1 cellular context compared by ENCODE assay signal in the genomic region with DNA sequence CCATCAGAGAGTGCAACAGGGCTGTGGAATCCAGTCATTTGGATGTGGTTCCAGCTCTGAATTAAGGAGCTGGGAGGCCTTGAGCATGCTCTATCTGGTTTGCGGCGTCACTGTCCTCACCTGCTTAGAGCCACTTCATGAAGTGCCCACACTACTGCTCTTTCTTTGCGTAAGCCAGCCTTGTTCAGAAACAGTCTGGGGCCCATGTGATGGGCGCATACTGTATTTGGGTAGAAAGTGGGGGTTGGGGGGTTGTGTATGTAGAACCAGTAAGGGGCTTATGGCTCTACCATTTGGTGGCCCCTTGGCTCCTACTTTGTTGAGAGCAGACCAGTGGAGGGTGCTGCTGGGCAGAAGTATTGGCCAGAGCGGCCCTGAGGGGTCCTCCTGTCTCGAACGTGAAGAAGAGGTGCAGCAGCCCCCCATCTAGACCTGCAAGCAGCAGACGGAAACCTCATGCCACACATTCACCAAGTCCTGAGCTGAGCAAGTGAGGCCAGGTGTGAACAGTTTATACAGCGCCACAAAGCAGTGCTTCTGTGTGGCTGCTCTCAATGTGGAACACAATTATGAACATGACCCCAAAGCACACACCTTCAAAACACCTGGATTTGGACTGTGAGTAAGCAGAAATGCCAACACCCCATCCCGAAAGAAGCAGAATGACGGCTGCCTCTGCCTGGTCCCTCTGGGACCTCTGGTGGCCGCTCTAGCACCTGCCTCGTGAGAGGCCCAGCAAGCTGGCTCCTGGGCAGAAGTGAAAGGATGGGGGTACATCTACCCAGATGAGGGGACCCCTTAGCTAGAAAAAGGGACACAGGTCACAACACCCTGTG.
TF ChIP-seq lines count a peak whose summit lies in the region.

No MANE protein-coding gene starts in this region.

TF ChIP-seq in K562, 482 proteins besides CTCF, POLR2A, EP300 and RAD21:
- TF ChIP-seq, protein P1, sequence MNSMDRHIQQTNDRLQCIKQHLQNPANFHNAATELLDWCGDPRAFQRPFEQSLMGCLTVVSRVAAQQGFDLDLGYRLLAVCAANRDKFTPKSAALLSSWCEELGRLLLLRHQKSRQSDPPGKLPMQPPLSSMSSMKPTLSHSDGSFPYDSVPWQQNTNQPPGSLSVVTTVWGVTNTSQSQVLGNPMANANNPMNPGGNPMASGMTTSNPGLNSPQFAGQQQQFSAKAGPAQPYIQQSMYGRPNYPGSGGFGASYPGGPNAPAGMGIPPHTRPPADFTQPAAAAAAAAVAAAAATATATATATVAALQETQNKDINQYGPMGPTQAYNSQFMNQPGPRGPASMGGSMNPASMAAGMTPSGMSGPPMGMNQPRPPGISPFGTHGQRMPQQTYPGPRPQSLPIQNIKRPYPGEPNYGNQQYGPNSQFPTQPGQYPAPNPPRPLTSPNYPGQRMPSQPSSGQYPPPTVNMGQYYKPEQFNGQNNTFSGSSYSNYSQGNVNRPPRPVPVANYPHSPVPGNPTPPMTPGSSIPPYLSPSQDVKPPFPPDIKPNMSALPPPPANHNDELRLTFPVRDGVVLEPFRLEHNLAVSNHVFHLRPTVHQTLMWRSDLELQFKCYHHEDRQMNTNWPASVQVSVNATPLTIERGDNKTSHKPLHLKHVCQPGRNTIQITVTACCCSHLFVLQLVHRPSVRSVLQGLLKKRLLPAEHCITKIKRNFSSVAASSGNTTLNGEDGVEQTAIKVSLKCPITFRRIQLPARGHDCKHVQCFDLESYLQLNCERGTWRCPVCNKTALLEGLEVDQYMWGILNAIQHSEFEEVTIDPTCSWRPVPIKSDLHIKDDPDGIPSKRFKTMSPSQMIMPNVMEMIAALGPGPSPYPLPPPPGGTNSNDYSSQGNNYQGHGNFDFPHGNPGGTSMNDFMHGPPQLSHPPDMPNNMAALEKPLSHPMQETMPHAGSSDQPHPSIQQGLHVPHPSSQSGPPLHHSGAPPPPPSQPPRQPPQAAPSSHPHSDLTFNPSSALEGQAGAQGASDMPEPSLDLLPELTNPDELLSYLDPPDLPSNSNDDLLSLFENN (IDR thresholded peaks at IDR 0.05; ENCODE audit: low read depth in 2 of 2, low read length in 2 of 2) = no peak
- TF ChIP-seq, protein P2, sequence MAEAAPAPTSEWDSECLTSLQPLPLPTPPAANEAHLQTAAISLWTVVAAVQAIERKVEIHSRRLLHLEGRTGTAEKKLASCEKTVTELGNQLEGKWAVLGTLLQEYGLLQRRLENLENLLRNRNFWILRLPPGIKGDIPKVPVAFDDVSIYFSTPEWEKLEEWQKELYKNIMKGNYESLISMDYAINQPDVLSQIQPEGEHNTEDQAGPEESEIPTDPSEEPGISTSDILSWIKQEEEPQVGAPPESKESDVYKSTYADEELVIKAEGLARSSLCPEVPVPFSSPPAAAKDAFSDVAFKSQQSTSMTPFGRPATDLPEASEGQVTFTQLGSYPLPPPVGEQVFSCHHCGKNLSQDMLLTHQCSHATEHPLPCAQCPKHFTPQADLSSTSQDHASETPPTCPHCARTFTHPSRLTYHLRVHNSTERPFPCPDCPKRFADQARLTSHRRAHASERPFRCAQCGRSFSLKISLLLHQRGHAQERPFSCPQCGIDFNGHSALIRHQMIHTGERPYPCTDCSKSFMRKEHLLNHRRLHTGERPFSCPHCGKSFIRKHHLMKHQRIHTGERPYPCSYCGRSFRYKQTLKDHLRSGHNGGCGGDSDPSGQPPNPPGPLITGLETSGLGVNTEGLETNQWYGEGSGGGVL (CRISPR knock-in tag; IDR thresholded peaks at IDR 0.05) = no peak
- no peak for TF ChIP-seq ZNF311 (CRISPR knock-in tag; IDR thresholded peaks at IDR 0.05)
- no peak for TF ChIP-seq ZNF764 (CRISPR knock-in tag; IDR thresholded peaks at IDR 0.05; ENCODE audit: low read depth)
- no peak for TF ChIP-seq TOE1 (IDR thresholded peaks at IDR 0.05; ENCODE audit: borderline replicate concordance)
- no peak for TF ChIP-seq TOE1 (CRISPR knock-in tag; IDR thresholded peaks at IDR 0.05; ENCODE audit: borderline replicate concordance, low read depth)
- no peak for TF ChIP-seq ZNF134 (CRISPR knock-in tag; conservative IDR thresholded peaks at IDR 0.05)
